2 cellular contexts compared by ENCODE assay signal in genomic region chr5:14050821-14051220, GRCh38.
TF ChIP-seq lines count a peak whose summit lies in the region.

No MANE protein-coding gene starts in this region.

TF ChIP-seq in SK-N-SH, 30 proteins besides CTCF, POLR2A, EP300 and RAD21 (continued from another document):
- no peak for TF ChIP-seq REST (IDR thresholded peaks at IDR 0.05; ENCODE audit: low read depth, low read length)
- TF ChIP-seq USF1 (IDR thresholded peaks at IDR 0.05; ENCODE audit: borderline replicate concordance, low read depth) = no peak
- TF ChIP-seq FOSL2 (IDR thresholded peaks at IDR 0.05; ENCODE audit: borderline replicate concordance, low read depth) = no peak
- TF ChIP-seq USF2 (IDR thresholded peaks at IDR 0.05; ENCODE audit: borderline replicate concordance, low read depth, low read length) = no peak
- TF ChIP-seq NRF1 (IDR thresholded peaks at IDR 0.05; ENCODE audit: low read depth, low read length) = no peak

TF ChIP-seq in SK-N-SH treated with all-trans-retinoic acid at 6 μM for 48 hours, 23 proteins besides CTCF, POLR2A, EP300 and RAD21 (continued from another document):
- TF ChIP-seq CREB5 (CRISPR knock-in tag; IDR thresholded peaks at IDR 0.05; ENCODE audit: low read depth) (no peak), ISL1 (CRISPR knock-in tag; IDR thresholded peaks at IDR 0.05) (no peak), CSDC2 (CRISPR knock-in tag; IDR thresholded peaks at IDR 0.05) (no peak), TCF4 (CRISPR knock-in tag; IDR thresholded peaks at IDR 0.05; ENCODE audit: borderline replicate concordance) (no peak)
